In the genomic region with DNA sequence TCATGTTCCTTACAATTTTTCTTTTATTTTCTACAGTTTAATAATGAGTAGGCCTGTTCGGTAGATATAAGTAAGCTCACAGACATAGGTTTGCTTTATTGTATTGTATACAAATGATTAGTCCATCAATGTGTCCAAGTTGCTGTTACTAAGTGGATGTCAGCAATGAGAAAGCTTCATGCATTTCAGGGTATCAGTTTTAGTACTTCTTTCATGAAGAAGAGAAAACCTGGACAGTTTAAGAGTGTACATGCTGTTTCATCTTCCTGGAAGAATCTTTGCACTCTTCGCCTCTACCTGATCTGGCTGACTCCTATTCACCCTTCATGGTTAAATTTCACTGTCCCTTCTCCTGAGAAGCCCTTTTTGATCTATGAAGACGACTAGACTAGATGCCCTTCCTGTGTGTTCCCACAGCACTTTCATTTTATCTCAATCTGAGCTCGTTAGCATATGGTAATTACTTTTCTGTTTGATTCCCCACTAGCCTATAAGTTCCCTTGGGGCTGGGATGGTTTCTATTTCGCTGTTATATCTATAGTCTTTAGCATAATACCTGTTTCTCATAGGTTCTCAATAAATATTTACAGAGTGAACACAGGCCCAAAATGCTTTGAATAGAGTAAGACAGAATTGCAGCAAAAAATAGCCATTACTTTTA, we compare ENCODE assay signal across 15 cellular contexts.
DNase-seq lines count a peak whose midpoint lies in the region; ATAC-seq and TF ChIP-seq lines count a peak whose summit lies in the region.
"Had no signal": no experiment of that assay in that cellular context is flagged by ENCODE, and none has a peak within 500 bp of the region (broad histone marks: within the 10 kb centered on the region; RNA-seq: fewer than 3 reads in every experiment).

No MANE protein-coding gene starts in this region.

- H3K27ac ChIP-seq in brain microvascular endothelial cell = no peak overlapping the region
- H3K27ac ChIP-seq: C4-2B, cardiac muscle cell had no signal

- DNase-seq in central memory CD4-positive, alpha-beta T cell = no peak
- DNase-seq in brain microvascular endothelial cell = no peak
- no peak for DNase-seq in OCI-M2 (lab: John Stamatoyannopoulos, UW; ENCODE audit: unreplicated experiment)
- no peak for DNase-seq in stimulated activated CD4-positive, alpha-beta T cell treated with anti-CD3 and anti-CD28 coated beads, Interleukin-1b, Interleukin-23, amount 100 ng/mL, for 48 hours
- DNase-seq: activated CD4-positive, CD25-positive, alpha-beta regulatory T cell; activated effector memory CD4-positive, alpha-beta T cell treated with Interleukin-2 at 50 U/mL for 16 hours; NCI-H524; occipital lobe had no signal

- H3K27me3 ChIP-seq in brain microvascular endothelial cell (replicated peaks) = no peaks in the 10 kb centered on the region
- H3K27me3 ChIP-seq: cardiac muscle cell had no signal

- H3K36me3 ChIP-seq in brain microvascular endothelial cell (replicated peaks) = no peaks in the 10 kb centered on the region
- H3K36me3 ChIP-seq: cardiac muscle cell had no signal

- TF ChIP-seq CTCF in brain microvascular endothelial cell (IDR thresholded peaks at IDR 0.05; ENCODE audit: low read depth, low read length, missing control alignments) = no peak

- no peak overlapping the region for H3K4me3 ChIP-seq in brain microvascular endothelial cell (ENCODE audit: low read depth, low read length)
- H3K4me3 ChIP-seq: cardiac muscle cell had no signal

- in situ Hi-C loops in brain microvascular endothelial cell (cut with HindIII; ENCODE audit: low pct_ligation_motif_present, low sequenced_read_pairs) = no loop called here

- ATAC-seq in GM18519 (IDR thresholded peaks at IDR 0.05; ENCODE audit: low FRiP score, unreplicated experiment) (peak; percentile 91), GM21367 (IDR thresholded peaks at IDR 0.05; ENCODE audit: unreplicated experiment) (peak; percentile 86), HG02938 (IDR thresholded peaks at IDR 0.05; ENCODE audit: unreplicated experiment) (peak; percentile 87), HG03571 (IDR thresholded peaks at IDR 0.05; ENCODE audit: unreplicated experiment) (peak; percentile 88)
- ATAC-seq: stimulated activated memory B cell treated with anti-CD40 and anti-IgM and Interleukin-4, amounts not matched to agents 10 μg/mL and 1 μg/mL and 100 μg/mL, for 72 hours had no signal
